ENCODE assay signal across 2 cellular contexts in genomic region chr4:12445711-12446110, GRCh38.
TF ChIP-seq lines count a peak whose summit lies in the region.

No MANE protein-coding gene starts in this region.

TF ChIP-seq in endothelial cell of umbilical vein, 7 proteins besides CTCF, POLR2A, EP300 and RAD21:
- no peak for TF ChIP-seq FOS (IDR thresholded peaks at IDR 0.05; ENCODE audit: borderline replicate concordance, insufficient read depth, low read length)
- no peak for TF ChIP-seq GATA2 (IDR thresholded peaks at IDR 0.05; ENCODE audit: insufficient read depth, insufficient read length, low read depth, low read length)
- TF ChIP-seq MYC (IDR thresholded peaks at IDR 0.05; ENCODE audit: low read depth, low read length), result no peak
- no peak for TF ChIP-seq EZH2 (IDR thresholded peaks at IDR 0.05; ENCODE audit: borderline replicate concordance, low read depth, low read length, severe bottlenecking)
- no peak for TF ChIP-seq MAX (IDR thresholded peaks at IDR 0.05; ENCODE audit: insufficient read depth, insufficient read length)
- TF ChIP-seq POLR2AphosphoS5 (IDR thresholded peaks at IDR 0.05; ENCODE audit: insufficient read depth, low read depth, low read length), result no peak
- no peak for TF ChIP-seq JUN (IDR thresholded peaks at IDR 0.05; ENCODE audit: borderline replicate concordance, insufficient read depth, insufficient read length, low read depth)

TF ChIP-seq in SK-N-SH treated with all-trans-retinoic acid at 6 μM for 48 hours, 23 proteins besides CTCF, POLR2A, EP300 and RAD21:
- TF ChIP-seq ZNF70 (CRISPR knock-in tag; IDR thresholded peaks at IDR 0.05) (no peak), PATZ1 (CRISPR knock-in tag; IDR thresholded peaks at IDR 0.05; ENCODE audit: borderline replicate concordance) (no peak), ISL1 (CRISPR knock-in tag; IDR thresholded peaks at IDR 0.05) (no peak), OSR1 (CRISPR knock-in tag; IDR thresholded peaks at IDR 0.05) (no peak), ESRRG (CRISPR knock-in tag; IDR thresholded peaks at IDR 0.05) (no peak), TCF4 (CRISPR knock-in tag; IDR thresholded peaks at IDR 0.05; ENCODE audit: borderline replicate concordance) (no peak)
TF ChIP-seq in SK-N-SH treated with all-trans-retinoic acid at 6 μM for 48 hours: peak in this region for 0.
